Comparison of ENCODE assay signal across 9 cellular contexts in the genomic region with DNA sequence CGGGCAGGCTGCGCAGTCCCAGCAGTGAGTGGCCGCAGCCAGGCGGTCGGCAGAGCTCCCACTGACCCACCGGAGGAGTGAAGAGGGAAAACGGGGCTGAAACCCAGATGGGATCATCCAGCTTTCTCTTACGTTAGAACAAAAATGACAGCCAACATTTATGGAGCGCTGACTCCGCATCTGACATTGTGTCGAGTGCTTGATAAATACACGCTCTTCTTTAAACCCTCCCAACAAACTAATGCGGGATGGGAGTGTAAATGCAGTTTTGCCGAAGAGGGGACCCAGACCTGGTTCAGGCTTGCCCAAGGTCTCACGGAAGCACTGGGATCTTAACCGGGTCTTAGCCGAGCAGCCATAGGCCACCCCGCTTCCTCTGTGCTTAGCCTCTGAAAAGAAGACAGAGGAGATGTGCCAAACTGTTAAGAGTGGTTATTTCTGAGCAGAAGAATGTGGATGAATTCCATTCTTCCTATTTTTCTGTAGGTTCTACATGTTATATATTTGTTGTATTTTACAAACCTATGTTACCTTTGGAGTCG. TPM values are rescaled to one million over a fixed set of nuclear protein-coding genes. Genes with fewer than 3 reads are reported as not detected.
DNase-seq lines count a peak whose midpoint lies in the region; ATAC-seq and TF ChIP-seq lines count a peak whose summit lies in the region.
"Had no signal": no experiment of that assay in that cellular context is flagged by ENCODE, and none has a peak within 500 bp of the region (broad histone marks: within the 10 kb centered on the region; RNA-seq: fewer than 3 reads in every experiment).

No MANE protein-coding gene starts in this region.

- no peaks in the 10 kb centered on the region for H3K9me3 ChIP-seq in HUES64 (ENCODE audit: insufficient read depth, low read depth, low read length)
- no peaks in the 10 kb centered on the region for H3K9me3 ChIP-seq in effector memory CD4-positive, alpha-beta T cell (ENCODE audit: control insufficient read depth, low read length)

- H3K4me1 Mint-ChIP-seq in naive thymus-derived CD8-positive, alpha-beta T cell, result peaks cover 35 to 52% (median 46%) of the 10 kb centered on the region in 4 donors

- peak overlapping the region; percentile 57 to 94 (median 81) for H3K4me3 Mint-ChIP-seq in naive thymus-derived CD8-positive, alpha-beta T cell

- DNase-seq in AG09309 (ENCODE audit: low read depth) (no peak), NCI-H2029 treated with DMSO at 0.1 percent for 48 hours (lab: John Stamatoyannopoulos, UW) (no peak), NCI-H2029 (lab: John Stamatoyannopoulos, UW) (no peak)
- DNase-seq in effector memory CD4-positive, alpha-beta T cell, result no peak
- DNase-seq in naive thymus-derived CD8-positive, alpha-beta T cell, result peak in 2 of 10 donors; percentile 15 to 20
- DNase-seq in stimulated activated CD4-positive, alpha-beta T cell treated with anti-CD3 and anti-CD28 coated beads, Interleukin-15, amount 100 ng/mL, for 24 hours, result no peak
- DNase-seq: hippocampal formation had no signal

- H3K36me3 ChIP-seq in HUES64 (ENCODE audit: insufficient read depth, low read length), result no peaks in the 10 kb centered on the region
- no peaks in the 10 kb centered on the region for H3K36me3 ChIP-seq in effector memory CD4-positive, alpha-beta T cell (ENCODE audit: control insufficient read depth, insufficient read depth, low read length)

- no peak for ATAC-seq in naive thymus-derived CD8-positive, alpha-beta T cell
- ATAC-seq in GM21367 (IDR thresholded peaks at IDR 0.05; ENCODE audit: unreplicated experiment), result no peak

- WGBS in HUES64, result 22% methylated on average over 19 of the region's 19 CpGs

- peak overlapping the region; percentile 38 for H3K27ac ChIP-seq in HUES64 (ENCODE audit: low read depth, low read length)
- H3K27ac ChIP-seq in effector memory CD4-positive, alpha-beta T cell (ENCODE audit: insufficient read depth, low read length, poor library complexity, severe bottlenecking), result no peak overlapping the region

- H3K36me3 Mint-ChIP-seq in naive thymus-derived CD8-positive, alpha-beta T cell, result no peaks in the 10 kb centered on the region

- TF ChIP-seq CTCF in AG09309 (IDR thresholded peaks at IDR 0.05; ENCODE audit: control insufficient read depth, insufficient read depth, low read depth, low read length, missing control alignments), result no peak

- H3K4me1 ChIP-seq in HUES64 (ENCODE audit: insufficient read depth, low read length), result peaks cover 32% of the 10 kb centered on the region
- H3K4me1 ChIP-seq in effector memory CD4-positive, alpha-beta T cell (ENCODE audit: control insufficient read depth, insufficient read depth, low read length, poor library complexity, severe bottlenecking), result peaks cover 45% of the 10 kb centered on the region

- H3K9me3 Mint-ChIP-seq in naive thymus-derived CD8-positive, alpha-beta T cell, result no peaks in the 10 kb centered on the region

- H3K27ac Mint-ChIP-seq in naive thymus-derived CD8-positive, alpha-beta T cell, result peak overlapping the region in 1 of 10 donors; percentile 4

- peaks cover 10 to 44% (median 19%) of the 10 kb centered on the region in 5 donors for H3K27me3 Mint-ChIP-seq in naive thymus-derived CD8-positive, alpha-beta T cell

- H3K9ac ChIP-seq in HUES64 (ENCODE audit: low read depth, low read length), result peak overlapping the region; percentile 67; the same call in 1 of the 2 replicates

- POLR2A ChIA-PET in naive thymus-derived CD8-positive, alpha-beta T cell (lab: Charles Lee), result interaction anchor here (1.3 kb wide), 1 partner anchor 218 kb away, joined by 3 read pairs; no protein-coding TSS in a partner anchor

- peaks cover 56% of the 10 kb centered on the region for H3K27me3 ChIP-seq in HUES64 (ENCODE audit: insufficient read depth, low read length)
- no peaks in the 10 kb centered on the region for H3K27me3 ChIP-seq in effector memory CD4-positive, alpha-beta T cell (replicated peaks; ENCODE audit: control insufficient read depth, insufficient read depth, low read length, poor library complexity, severe bottlenecking)

- H3K4me3 ChIP-seq in AG09309 (ENCODE audit: control insufficient read depth, low read depth, low read length), result peak overlapping the region; percentile 39
- peak overlapping the region; percentile 66 for H3K4me3 ChIP-seq in HUES64 (ENCODE audit: low read length)
- H3K4me3 ChIP-seq in effector memory CD4-positive, alpha-beta T cell (ENCODE audit: insufficient read depth, low read depth, low read length, poor library complexity, severe bottlenecking), result peak overlapping the region; percentile 49

RNA-seq across cellular contexts. Expression of a gene that starts 3.5 kb away (rescaled TPM):
- 1.5 TPM for polyA plus RNA-seq in HUES64 (2013, experiment 1 of 2)
- 1.0 TPM for polyA plus RNA-seq in HUES64 (2013, experiment 2 of 2)
- not detected for total RNA-seq in naive thymus-derived CD8-positive, alpha-beta T cell
- polyA plus RNA-seq in naive thymus-derived CD8-positive, alpha-beta T cell, result not detected
